Comparison of ENCODE assay signal across 12 cellular contexts in genomic region chr3:129276385-129276784, GRCh38. TPM values are rescaled to one million over a fixed set of nuclear protein-coding genes. Genes with fewer than 3 reads are reported as not detected.
DNase-seq lines count a peak whose midpoint lies in the region; ATAC-seq and TF ChIP-seq lines count a peak whose summit lies in the region.
"Had no signal": no experiment of that assay in that cellular context is flagged by ENCODE, and none has a peak within 500 bp of the region (broad histone marks: within the 10 kb centered on the region; RNA-seq: fewer than 3 reads in every experiment).

No MANE protein-coding gene starts in this region.

- BruUV-seq in OCI-LY7 (replicated peaks; lab: Mats Ljungman, UMichigan), result no TSS peak

- H3K9me2 ChIP-seq in OCI-LY7 (ENCODE audit: insufficient read depth, low read length), result no peaks in the 10 kb centered on the region

- H3K4me2 ChIP-seq in OCI-LY7 (ENCODE audit: low read length), result peak overlapping the region; percentile 97
- H3K4me2 ChIP-seq: hepatocyte had no signal

- intact Hi-C loops in OCI-LY7 (cut with micrococcal nuclease; ENCODE audit: unreplicated experiment) (loop anchor here (2.0 to 5.0 kb wide), 3 partner anchors 28 to 164 kb away; partner anchors contain the start of genes COPG1 and IFT122), tibial artery (cut with DNase I; ENCODE audit: low total_unique reads) (loop anchor here (5.0 kb wide), 1 partner anchor 41 kb away; a partner anchor contains a TSS), Right ventricle myocardium superior (cut with DNase I) (no loop called here)

- no peaks in the 10 kb centered on the region for H4K20me1 ChIP-seq in OCI-LY7 (ENCODE audit: insufficient read depth, low read length)

- peaks cover 4% of the 10 kb centered on the region; the same call in 1 of the 2 replicates for H3K9me3 ChIP-seq in OCI-LY7 (ENCODE audit: low read length)
- H3K9me3 ChIP-seq in tibial artery, result no peaks in the 10 kb centered on the region
- H3K9me3 ChIP-seq: testis had no signal

- H2AFZ ChIP-seq in OCI-LY7 (ENCODE audit: low read length), result no peak overlapping the region
- H2AFZ ChIP-seq: hepatocyte had no signal

- CTCF ChIA-PET in GM10248 (lab: Yijun Ruan, JAX), result interaction anchor here (1.0 to 1.4 kb wide), 5 partner anchors 12 to 40 kb away, joined by 3 to 5 read pairs (median 3); a partner anchor contains a TSS
- CTCF ChIA-PET in OCI-LY7 (lab: Charles Lee; ENCODE audit: unreplicated experiment), result interaction anchor here (0.6 kb wide), 1 partner anchor 15 kb away, joined by 4 read pairs; no protein-coding TSS in a partner anchor

- H3K4me1 ChIP-seq in OCI-LY7 (ENCODE audit: insufficient read depth, low read length, poor library complexity, severe bottlenecking) (peaks cover 61% of the 10 kb centered on the region), tibial artery (peaks cover 0 to 22% (median 19%) of the 10 kb centered on the region in 4 donors)

- in situ Hi-C loops in KBM-7 (cut with MboI; ENCODE audit: low pct_unique_long_range_greater_than_20kb, low sequenced_read_pairs), result no loop called here

- TF ChIP-seq CTCF in GM10248 (IDR thresholded peaks at IDR 0.05; ENCODE audit: control extremely low read depth, extremely low read depth, low read depth, missing control alignments) (no peak), OCI-LY7 (conservative IDR thresholded peaks at IDR 0.05; ENCODE audit: low read length) (no peak), tibial artery (IDR thresholded peaks at IDR 0.05) (no peak)

- POLR2A ChIA-PET in GM10248 (lab: Yijun Ruan, JAX), result interaction anchor here (0.7 to 1.3 kb wide), 3 partner anchors 22 to 40 kb away, joined by 3 read pairs; a partner anchor contains a TSS
- POLR2A ChIA-PET in OCI-LY7 (lab: Charles Lee), result interaction anchor here (0.7 to 4.0 kb wide), 3 partner anchors 25 to 40 kb away, joined by 3 to 20 read pairs (median 3); a partner anchor contains a TSS

- H3K27me3 ChIP-seq in tibial artery, result no peaks in the 10 kb centered on the region
- H3K27me3 ChIP-seq: brain microvascular endothelial cell, hepatocyte, testis had no signal

- H3K36me3 ChIP-seq in OCI-LY7 (ENCODE audit: insufficient read depth, low read length) (peaks cover 76% of the 10 kb centered on the region), tibial artery (peaks cover 43 to 64% (median 63%) of the 10 kb centered on the region in 3 donors)

- peak overlapping the region; percentile 94 for H3K27ac ChIP-seq in OCI-LY7 (ENCODE audit: low read depth, low read length, poor library complexity, severe bottlenecking)
- no peak overlapping the region for H3K27ac ChIP-seq in tibial artery
- H3K27ac ChIP-seq: brain microvascular endothelial cell, hepatocyte, testis had no signal

- peaks cover 27% of the 10 kb centered on the region for H3K79me2 ChIP-seq in OCI-LY7 (ENCODE audit: insufficient read depth, low read depth, low read length)

- ATAC-seq in HG02973 (IDR thresholded peaks at IDR 0.05; ENCODE audit: unreplicated experiment), result peak; percentile 72
- no peak for ATAC-seq in Right ventricle myocardium superior (ENCODE audit: poor library complexity)

- DNase-seq in GM10248 (ENCODE audit: extremely low spot score), result peak; percentile 83
- peak; percentile 75 for DNase-seq in GM19240 (ENCODE audit: insufficient read length, low spot score)
- peak; percentile 99 for DNase-seq in OCI-LY7 (ENCODE audit: low spot score)
- DNase-seq in KBM-7, result no peak
- no peak for DNase-seq in hypothalamus (lab: John Stamatoyannopoulos, UW)
- no peak for DNase-seq in tibial artery
- no peak for DNase-seq in Right ventricle myocardium superior
- DNase-seq: brain microvascular endothelial cell, IMR-90, testis had no signal

- H3K4me3 ChIP-seq in OCI-LY7 (ENCODE audit: low read depth, low read length, poor library complexity, severe bottlenecking) (peak overlapping the region; percentile 93), tibial artery (no peak overlapping the region)
- H3K4me3 ChIP-seq: hepatocyte, testis had no signal

RNA-seq across cellular contexts. Expression of gene HMCES, which starts 2.3 kb away (rescaled TPM):
- total RNA-seq in OCI-LY7 (2014; rRNA removed; shearing (Covaris generic)), result 90.6 and 104 TPM in 2 replicates
- total RNA-seq in OCI-LY7 (2022) (287 and 320 TPM in 2 replicates), Right ventricle myocardium superior (42.7 TPM)

RNA-seq across cellular contexts. Expression of gene COPG1, which starts 27.0 kb away (rescaled TPM):
- 91.9 and 135 TPM in 2 replicates for total RNA-seq in OCI-LY7 (2014; rRNA removed; shearing (Covaris generic))
- total RNA-seq in OCI-LY7 (2022) (174 and 182 TPM in 2 replicates), Right ventricle myocardium superior (80.6 TPM)

Comparison
In these comparisons a context has a peak if more than half of its experiments do, and no peak if none do; other contexts are left out.
1. DNase-seq: peak in GM10248 (single experiment), GM19240 (single experiment) and OCI-LY7 (single experiment); none in KBM-7 (single experiment), hypothalamus (0 of 51), tibial artery (0 of 2) and Right ventricle myocardium superior (single experiment).